In the genomic region with DNA sequence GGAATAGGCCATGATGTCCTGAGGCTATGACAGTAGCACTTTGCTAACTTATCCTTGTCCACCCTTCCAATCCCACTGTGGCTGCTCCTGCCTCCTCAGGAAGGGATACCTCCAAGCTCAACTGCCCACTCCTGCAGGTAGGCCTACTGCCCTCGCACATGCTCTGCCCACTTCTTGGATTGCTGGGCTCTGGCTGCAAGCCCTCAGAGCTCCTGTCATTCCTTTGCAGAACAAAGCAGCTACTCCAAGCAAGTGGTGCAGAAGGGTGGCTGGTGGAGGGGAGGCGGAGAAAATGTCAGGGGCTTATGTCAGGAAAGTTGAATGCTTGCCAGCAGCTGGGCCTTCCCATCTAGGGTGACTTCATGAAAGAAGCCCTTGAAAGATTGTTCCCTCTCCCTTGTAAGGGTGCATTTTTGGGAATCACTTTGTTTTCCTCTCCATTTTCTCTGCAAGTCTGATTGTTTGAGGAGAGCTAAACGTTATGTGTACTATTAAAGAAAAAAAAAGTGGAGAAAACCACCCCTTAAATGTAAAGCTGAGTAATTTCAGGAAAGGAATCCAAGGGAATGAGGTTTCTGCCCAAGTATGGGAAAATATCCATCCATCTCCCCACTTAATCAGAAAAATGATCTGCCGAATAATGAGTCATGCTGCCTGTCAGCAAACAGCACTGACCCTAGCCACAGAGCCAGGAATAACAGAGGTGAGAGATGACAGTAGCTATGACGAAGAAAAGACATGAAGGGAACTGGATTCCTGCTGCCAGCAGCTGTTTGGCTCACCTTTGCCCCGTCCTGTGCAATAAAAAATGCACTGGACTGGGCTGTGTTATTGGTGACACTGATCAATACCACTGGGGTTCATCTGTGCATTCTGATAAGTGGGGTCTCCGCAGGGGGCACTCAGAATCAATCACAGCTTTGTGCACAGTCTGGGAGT, we compare ENCODE assay signal across 9 cellular contexts.
A peak's percentile ranks its signal among the peaks of the same experiment; 100 is the strongest.
DNase-seq lines count a peak whose midpoint lies in the region; ATAC-seq and TF ChIP-seq lines count a peak whose summit lies in the region.
"Had no signal": no experiment of that assay in that cellular context is flagged by ENCODE, and none has a peak within 500 bp of the region (broad histone marks: within the 10 kb centered on the region; RNA-seq: fewer than 3 reads in every experiment).

No MANE protein-coding gene starts in this region.

- H3K4me3 ChIP-seq in body of pancreas (no peak overlapping the region), lung (no peak overlapping the region), vagina (no peak overlapping the region)

- TF ChIP-seq CTCF in body of pancreas (IDR thresholded peaks at IDR 0.05) = no peak
- TF ChIP-seq CTCF in lung (IDR thresholded peaks at IDR 0.05; ENCODE audit: control extremely low read depth, extremely low read depth) = no peak
- TF ChIP-seq CTCF in vagina (IDR thresholded peaks at IDR 0.05) = no peak

- H3K27ac ChIP-seq in body of pancreas = peak overlapping the region in 2 of 4 donors; percentile 23 to 25
- no peak overlapping the region for H3K27ac ChIP-seq in lung (ENCODE audit: low read depth in 1 of 2, low read length in 1 of 2)
- H3K27ac ChIP-seq in vagina = no peak overlapping the region

- intact Hi-C loops in body of pancreas (cut with DNase I) (no loop called here), vagina (cut with DNase I) (no loop called here)

- ATAC-seq in body of pancreas (peak; percentile 35), lung (ENCODE audit: insufficient read depth, low FRiP score) (no peak), GM18517 (IDR thresholded peaks at IDR 0.05; ENCODE audit: unreplicated experiment) (no peak)

- DNase-seq in NCI-H524 (lab: John Stamatoyannopoulos, UW) (peak; percentile 38 to 48), NCI-H524 treated with DMSO at 0.1 percent for 48 hours (lab: John Stamatoyannopoulos, UW) (no peak), body of pancreas (peak in 2 of 4 donors; percentile 7 to 31), lung (ENCODE audit: low spot score) (peak; percentile 28), vagina (ENCODE audit: extremely low spot score in 2 of 2) (peak; percentile 43 to 74), NK-92 (lab: John Stamatoyannopoulos, UW; ENCODE audit: unreplicated experiment) (no peak)
- no peak for DNase-seq in stimulated activated CD4-positive, alpha-beta T cell treated with anti-CD3 and anti-CD28 coated beads, Interleukin-2, amount 100 ng/mL, for 48 hours
- DNase-seq: activated T-cell treated with anti-CD3 and anti-CD28 coated beads, Interleukin-2, amount 50 U/mL, for 24 hours had no signal

- H3K27me3 ChIP-seq in body of pancreas (no peaks in the 10 kb centered on the region), lung (ENCODE audit: control insufficient read depth, insufficient read depth) (no peaks in the 10 kb centered on the region), vagina (no peaks in the 10 kb centered on the region)

- WGBS in body of pancreas, 2 donors = 19 to 37% methylated on average over 5 to 7 of the region's 7 CpGs
- WGBS in lung, 2 donors = 56 to 71% methylated on average over 7 of the region's 7 CpGs

- TF ChIP-seq POLR2A in body of pancreas (IDR thresholded peaks at IDR 0.05) = no peak
- no peak for TF ChIP-seq POLR2A in vagina (IDR thresholded peaks at IDR 0.05)

- no peaks in the 10 kb centered on the region for H3K36me3 ChIP-seq in body of pancreas (replicated peaks in 1 of 2; ENCODE audit: insufficient read depth in 1 of 2, low read depth in 2 of 2)
- no peaks in the 10 kb centered on the region for H3K36me3 ChIP-seq in lung (ENCODE audit: control insufficient read depth in 2 of 2, insufficient read depth in 2 of 2, low read length in 2 of 2)
- H3K36me3 ChIP-seq in vagina = no peaks in the 10 kb centered on the region

- H3K9me3 ChIP-seq in body of pancreas = no peaks in the 10 kb centered on the region
- no peaks in the 10 kb centered on the region for H3K9me3 ChIP-seq in lung (ENCODE audit: control insufficient read depth in 2 of 2, insufficient read depth in 1 of 2, low read length in 1 of 2)
- no peaks in the 10 kb centered on the region for H3K9me3 ChIP-seq in vagina

- peaks cover 15% of the 10 kb centered on the region for H3K4me1 ChIP-seq in body of pancreas
- peaks cover 0 to 3% of the 10 kb centered on the region in 2 donors for H3K4me1 ChIP-seq in lung (ENCODE audit: control insufficient read depth in 2 of 2, insufficient read depth in 2 of 2, low read length in 2 of 2)
- no peaks in the 10 kb centered on the region for H3K4me1 ChIP-seq in vagina

Comparison
In these comparisons a context has a peak if more than half of its experiments do, and no peak if none do; other contexts are left out.
1. DNase-seq: peak in NCI-H524 (2 of 2), lung (single experiment) and vagina (2 of 2); none in NCI-H524 treated with DMSO at 0.1 percent for 48 hours (single experiment), stimulated activated CD4-positive, alpha-beta T cell treated with anti-CD3 and anti-CD28 coated beads, Interleukin-2, amount 100 ng/mL, for 48 hours (0 of 2) and NK-92 (single experiment).